ENCODE assay signal across 8 cellular contexts in genomic region chr5:72815580-72816296, GRCh38. TPM values are rescaled to one million over a fixed set of nuclear protein-coding genes. Genes with fewer than 3 reads are reported as not detected.
A peak's percentile ranks its signal among the peaks of the same experiment; 100 is the strongest.
DNase-seq lines count a peak whose midpoint lies in the region; FAIRE-seq lines count a peak whose summit lies in the region.

No MANE protein-coding gene starts in this region.

- no peaks in the 10 kb centered on the region for H3K9me3 ChIP-seq in MG63
- no peaks in the 10 kb centered on the region for H3K9me3 ChIP-seq in iPS-15b (ENCODE audit: control insufficient read depth, insufficient read depth, low read length)
- no peaks in the 10 kb centered on the region for H3K9me3 ChIP-seq in small intestine (ENCODE audit: control insufficient read depth, low read depth)

- peak overlapping the region; percentile 82 for H3K4me3 Mint-ChIP-seq in activated T-helper 2 cell treated with anti-CD3 and anti-CD28 coated beads, Interferon-gamma antibody, Interleukin-2, Interleukin-4, amounts not matched to agents 10 μg/mL and 5 μg/mL and 100 μg/mL, durations not matched to agents 14 hours and 24 hours and 36 hours (ENCODE audit: low read depth)

- H3K27me3 ChIP-seq in MG63 (no peaks in the 10 kb centered on the region), iPS-15b (ENCODE audit: control insufficient read depth, insufficient read depth, low read length) (peaks cover 4% of the 10 kb centered on the region), small intestine (ENCODE audit: control insufficient read depth in 2 of 2, insufficient read depth in 2 of 2, low read length in 2 of 2) (no peaks in the 10 kb centered on the region)

- peak; percentile 47 for DNase-seq in NCI-H2107 treated with DMSO at 0.1 percent for 48 hours (lab: John Stamatoyannopoulos, UW; ENCODE audit: unreplicated experiment)
- no peak for DNase-seq in NCI-H2107 (lab: John Stamatoyannopoulos, UW)
- DNase-seq in MG63 = no peak
- DNase-seq in activated T-helper 2 cell treated with anti-CD3 and anti-CD28 coated beads, Interferon-gamma antibody, Interleukin-2, Interleukin-4, amounts not matched to agents 10 μg/mL and 5 μg/mL and 100 μg/mL, durations not matched to agents 14 hours and 24 hours and 36 hours (ENCODE audit: low spot score) = no peak
- no peak for DNase-seq in small intestine
- DNase-seq in HK-2 (ENCODE audit: unreplicated experiment) = no peak
- no peak for DNase-seq in D341Med (ENCODE audit: low spot score)

- H3K4me3 ChIP-seq in MG63 (peak overlapping the region; percentile 78), iPS-15b (ENCODE audit: low read depth, low read length) (peak overlapping the region; percentile 81), small intestine (ENCODE audit: low read depth in 1 of 2, low read length in 2 of 2) (peak overlapping the region; percentile 60 to 77)

- intact Hi-C loops in activated T-helper 2 cell treated with anti-CD3 and anti-CD28 coated beads, Interferon-gamma antibody, Interleukin-2, Interleukin-4, amounts not matched to agents 10 μg/mL and 5 μg/mL and 100 μg/mL, durations not matched to agents 14 hours and 24 hours and 36 hours (cut with micrococcal nuclease) = loop anchor here (2.0 to 5.0 kb wide), 3 partner anchors 142 to 448 kb away; partner anchors contain the start of gene FCHO2

- peak overlapping the region; percentile 27 for H3K9ac ChIP-seq in iPS-15b (ENCODE audit: low read depth, low read length)

- H3K4me1 ChIP-seq in iPS-15b (ENCODE audit: control insufficient read depth, insufficient read depth, low read length) (peaks cover 13% of the 10 kb centered on the region), small intestine (ENCODE audit: control insufficient read depth in 2 of 2, insufficient read depth in 1 of 2, low read depth in 1 of 2, low read length in 1 of 2) (no peaks in the 10 kb centered on the region)

- H3K36me3 ChIP-seq in MG63 = peaks cover 2% of the 10 kb centered on the region; the same call in 1 of the 2 replicates
- H3K36me3 ChIP-seq in iPS-15b (ENCODE audit: control insufficient read depth, insufficient read depth, low read length) = no peaks in the 10 kb centered on the region
- H3K36me3 ChIP-seq in small intestine (ENCODE audit: control insufficient read depth in 2 of 2, insufficient read depth in 2 of 2, low read length in 2 of 2) = no peaks in the 10 kb centered on the region

- FAIRE-seq in small intestine (lab: Jason Lieb, UNC) = peak; percentile 53

- H3K4me1 Mint-ChIP-seq in activated T-helper 2 cell treated with anti-CD3 and anti-CD28 coated beads, Interferon-gamma antibody, Interleukin-2, Interleukin-4, amounts not matched to agents 10 μg/mL and 5 μg/mL and 100 μg/mL, durations not matched to agents 14 hours and 24 hours and 36 hours (ENCODE audit: low read depth) = peaks cover 19% of the 10 kb centered on the region

- H3K27me3 Mint-ChIP-seq in activated T-helper 2 cell treated with anti-CD3 and anti-CD28 coated beads, Interferon-gamma antibody, Interleukin-2, Interleukin-4, amounts not matched to agents 10 μg/mL and 5 μg/mL and 100 μg/mL, durations not matched to agents 14 hours and 24 hours and 36 hours (ENCODE audit: low read depth) = peaks cover 24% of the 10 kb centered on the region

- WGBS in small intestine, 3 donors = 5 to 8% (median 7%) methylated on average over 14 of the region's 14 CpGs

- peak overlapping the region; percentile 84 to 98 for H3K27ac ChIP-seq in small intestine (ENCODE audit: low read depth in 1 of 2, low read length in 1 of 2)

- no peak overlapping the region for H3K27ac Mint-ChIP-seq in activated T-helper 2 cell treated with anti-CD3 and anti-CD28 coated beads, Interferon-gamma antibody, Interleukin-2, Interleukin-4, amounts not matched to agents 10 μg/mL and 5 μg/mL and 100 μg/mL, durations not matched to agents 14 hours and 24 hours and 36 hours

- no peaks in the 10 kb centered on the region for H3K9me3 Mint-ChIP-seq in activated T-helper 2 cell treated with anti-CD3 and anti-CD28 coated beads, Interferon-gamma antibody, Interleukin-2, Interleukin-4, amounts not matched to agents 10 μg/mL and 5 μg/mL and 100 μg/mL, durations not matched to agents 14 hours and 24 hours and 36 hours

- H3K36me3 Mint-ChIP-seq in activated T-helper 2 cell treated with anti-CD3 and anti-CD28 coated beads, Interferon-gamma antibody, Interleukin-2, Interleukin-4, amounts not matched to agents 10 μg/mL and 5 μg/mL and 100 μg/mL, durations not matched to agents 14 hours and 24 hours and 36 hours (ENCODE audit: low read depth) = no peaks in the 10 kb centered on the region

RNA-seq across cellular contexts. Expression of gene TNPO1, which starts 0.7 kb away (rescaled TPM):
- 90.5 and 235 TPM in 2 replicates for total RNA-seq in MG63 (2014; rRNA removed; shearing (Covaris generic); ENCODE audit: low replicate concordance)
- total RNA-seq in activated T-helper 2 cell treated with anti-CD3 and anti-CD28 coated beads, Interferon-gamma antibody, Interleukin-2, Interleukin-4, amounts not matched to agents 10 μg/mL and 5 μg/mL and 100 μg/mL, durations not matched to agents 14 hours and 24 hours and 36 hours = 112 and 121 TPM in 2 replicates
- 10 to 100 TPM; 23.7 to 28.2 (median 27.0) TPM for polyA plus RNA-seq in small intestine
